In genomic region chr5:151157426-151158286, GRCh38 we compare ENCODE assay signal across 8 cellular contexts. TPM values are rescaled to one million over a fixed set of nuclear protein-coding genes. Genes with fewer than 3 reads are reported as not detected.
A peak's percentile ranks its signal among the peaks of the same experiment; 100 is the strongest.
DNase-seq lines count a peak whose midpoint lies in the region; ATAC-seq and TF ChIP-seq lines count a peak whose summit lies in the region.

Gene ANXA6 (minus strand): TSS chr5:151157779. CDS start chr5:151147901, 9,878 bp downstream.

- H3K27ac Mint-ChIP-seq in endothelial cell (ENCODE audit: unreplicated experiment): peak within 1 kb of the TSS; percentile 48

- no peaks in the 10 kb centered on the region; the same call in 1 of the 2 replicates for H3K9me3 ChIP-seq in AG04450 (ENCODE audit: control insufficient read depth, insufficient read depth, low read length)
- no peaks in the 10 kb centered on the region for H3K9me3 ChIP-seq in mesodermal cell (ENCODE audit: control insufficient read depth, low read length)

- WGBS in mesodermal cell (ENCODE audit: insufficient coverage in 2 of 2), 2 experiments: 2 to 4% methylated on average over 19 to 48 of the region's 60 CpGs

- peaks cover 33% of the 10 kb centered on the region for H3K4me1 Mint-ChIP-seq in endothelial cell (ENCODE audit: unreplicated experiment)

- peak within 1 kb of the TSS; percentile 93 for H3K4me3 Mint-ChIP-seq in endothelial cell (ENCODE audit: unreplicated experiment)

- peaks cover 23% of the 10 kb centered on the region for H3K36me3 ChIP-seq in mesodermal cell (ENCODE audit: control insufficient read depth, insufficient read depth, low read length)

- H3K9me3 Mint-ChIP-seq in endothelial cell (ENCODE audit: unreplicated experiment): no peaks in the 10 kb centered on the region

- ATAC-seq in GM18868 (IDR thresholded peaks at IDR 0.05; ENCODE audit: unreplicated experiment) (peak; percentile 49), HG03108 (IDR thresholded peaks at IDR 0.05; ENCODE audit: unreplicated experiment) (peak; percentile 51)

- no peaks in the 10 kb centered on the region for H3K27me3 ChIP-seq in AG04450 (ENCODE audit: control insufficient read depth, insufficient read depth, low read length)

- TF ChIP-seq CTCF in AG04450 (IDR thresholded peaks at IDR 0.05; ENCODE audit: low read depth, low read length) (no peak), endothelial cell (IDR thresholded peaks at IDR 0.05; ENCODE audit: unreplicated experiment) (no peak)

- DNase-seq in AG04450 (ENCODE audit: low read depth, low spot score) (peak; percentile 49), NCI-H82 (lab: John Stamatoyannopoulos, UW) (peak; percentile 91), endothelial cell (ENCODE audit: low spot score) (peak; percentile 74)
- DNase-seq in activated CD8-positive, alpha-beta memory T cell treated with anti-CD3 and anti-CD28 coated beads, Interleukin-2, amount 50 U/mL, for 48 hours: peak; percentile 85
- peak; percentile 59 to 63 for DNase-seq in stimulated activated CD8-positive, alpha-beta memory T cell treated with anti-CD3 and anti-CD28 coated beads, Interleukin-15, amount 100 ng/mL, for 48 hours (ENCODE audit: low read depth in 2 of 2)

- peak within 1 kb of the TSS; percentile 72 for H3K27ac ChIP-seq in AG04450 (ENCODE audit: low read depth, low read length)
- peak within 1 kb of the TSS; percentile 90 for H3K27ac ChIP-seq in mesodermal cell (ENCODE audit: low read depth, low read length, severe bottlenecking)

- peaks cover 5% of the 10 kb centered on the region for H3K36me3 Mint-ChIP-seq in endothelial cell (ENCODE audit: low read depth, unreplicated experiment)

- peaks cover 23% of the 10 kb centered on the region for H3K4me1 ChIP-seq in mesodermal cell (ENCODE audit: control insufficient read depth, insufficient read depth, low read length, poor library complexity, severe bottlenecking)

- POLR2A ChIA-PET in AG04450 (lab: Yijun Ruan, JAX): interaction anchor here (0.5 to 0.8 kb wide), 7 partner anchors 16 to 310 kb away, joined by 3 to 5 read pairs (median 3); no protein-coding TSS in a partner anchor

- peak within 1 kb of the TSS; percentile 95 for H3K4me3 ChIP-seq in AG04450 (ENCODE audit: low read depth, low read length)
- peak within 1 kb of the TSS; percentile 99 for H3K4me3 ChIP-seq in mesodermal cell (ENCODE audit: extremely low read depth, insufficient read depth, low read length, poor library complexity, severe bottlenecking)

- CTCF ChIA-PET in AG04450 (lab: Charles Lee): interaction anchor here (0.7 to 3.1 kb wide), 6 partner anchors 8 to 158 kb away, joined by 3 to 16 read pairs (median 6); no protein-coding TSS in a partner anchor

- no peaks in the 10 kb centered on the region for H3K27me3 Mint-ChIP-seq in endothelial cell (ENCODE audit: unreplicated experiment)

RNA-seq across cellular contexts. Expression of gene ANXA6, which starts in this region (rescaled TPM):
- 502 and 538 TPM in 2 replicates for polyA plus RNA-seq in AG04450 (2011; rRNA removed)
- polyA minus RNA-seq in AG04450 (2011; rRNA and poly(A)+ RNA removed): 630 and 737 TPM in 2 replicates
- total RNA-seq in endothelial cell (ENCODE audit: unreplicated experiment): 224 TPM
- polyA plus RNA-seq in mesodermal cell (2013, experiment 1 of 2): 276 TPM
- polyA plus RNA-seq in mesodermal cell (2013, experiment 2 of 2): 266 TPM

Comparison
In these comparisons a context has a peak if more than half of its experiments do, and no peak if none do; other contexts are left out.
1. Peak in every context shown above with its lines: DNase-seq, ATAC-seq, H3K4me3 ChIP-seq and H3K27ac ChIP-seq.